Comparison of ENCODE assay signal across 18 cellular contexts in the genomic region with DNA sequence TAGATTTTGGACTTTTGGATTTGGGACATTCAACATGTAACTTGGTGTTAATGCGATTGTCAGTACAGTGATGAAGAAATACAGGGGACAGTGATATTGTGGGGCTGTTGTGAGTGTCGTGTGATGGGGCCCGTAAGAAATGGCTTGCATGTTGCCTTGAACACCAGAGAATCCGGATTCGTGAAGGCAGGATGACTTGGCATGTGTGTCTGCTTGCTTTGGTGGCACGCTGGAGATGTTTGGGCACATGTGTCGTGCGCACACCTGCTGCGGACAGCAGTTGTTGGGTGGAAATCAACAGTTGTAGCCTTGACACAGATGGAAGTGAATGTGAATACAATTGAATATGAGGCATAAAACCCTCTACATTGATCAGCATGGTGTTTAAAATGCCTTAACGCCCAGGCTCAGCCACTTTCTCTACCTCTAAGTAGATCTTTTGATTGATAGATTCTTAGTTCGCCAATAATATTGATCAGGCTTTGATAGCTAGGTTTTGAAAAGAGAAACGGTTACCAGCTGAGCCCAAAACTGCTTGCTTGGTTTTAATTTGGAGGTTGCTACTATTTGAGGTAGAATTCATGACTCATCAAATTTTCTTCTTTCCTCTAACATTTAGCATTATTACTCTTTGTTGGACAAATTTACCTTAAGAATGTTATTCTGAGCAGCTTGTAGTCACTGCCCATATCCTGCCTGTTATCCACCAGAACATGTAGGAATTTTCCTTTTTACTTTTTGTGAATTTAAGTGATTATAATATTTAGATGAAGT.
DNase-seq lines count a peak whose midpoint lies in the region; ATAC-seq, FAIRE-seq and TF ChIP-seq lines count a peak whose summit lies in the region.
"Had no signal": no experiment of that assay in that cellular context is flagged by ENCODE, and none has a peak within 500 bp of the region (broad histone marks: within the 10 kb centered on the region; RNA-seq: fewer than 3 reads in every experiment).

No MANE protein-coding gene starts in this region.

- dilution Hi-C loops in endothelial cell of umbilical vein (cut with MboI; ENCODE audit: extremely low pct_ligation_motif_present, low sequenced_read_pairs) = no loop called here

- H3K27me3 ChIP-seq in endothelial cell of umbilical vein (ENCODE audit: control insufficient read depth in 2 of 2, insufficient read depth in 2 of 2, low read length in 2 of 2) (no peaks in the 10 kb centered on the region), psoas muscle (ENCODE audit: insufficient read depth in 3 of 3, low read length in 2 of 3) (no peaks in the 10 kb centered on the region)
- H3K27me3 ChIP-seq: transverse colon had no signal

- H3K9me3 ChIP-seq in endothelial cell of umbilical vein (replicated peaks; ENCODE audit: control insufficient read depth, insufficient read depth, low read length) (no peaks in the 10 kb centered on the region), psoas muscle (no peaks in the 10 kb centered on the region)
- H3K9me3 ChIP-seq: transverse colon had no signal

- no peak overlapping the region for H3K4me3 ChIP-seq in endothelial cell of umbilical vein (replicated peaks in 1 of 3; ENCODE audit: insufficient read depth in 1 of 3, low read depth in 1 of 3, low read length in 3 of 3)
- no peak overlapping the region for H3K4me3 ChIP-seq in psoas muscle
- H3K4me3 ChIP-seq: transverse colon had no signal

- no peak for TF ChIP-seq POLR2A in H54 (IDR thresholded peaks at IDR 0.05; ENCODE audit: low read depth, low read length)
- TF ChIP-seq POLR2A in endothelial cell of umbilical vein (IDR thresholded peaks at IDR 0.05; ENCODE audit: low read depth, low read length) = no peak
- no peak for TF ChIP-seq POLR2A in GM18505 (IDR thresholded peaks at IDR 0.05; ENCODE audit: borderline replicate concordance, extremely low read depth, insufficient read depth, insufficient read length)

- peak overlapping the region; percentile 26 for H3K4me2 ChIP-seq in endothelial cell of umbilical vein (ENCODE audit: insufficient read depth, low read length)

- no peak overlapping the region for H3K9ac ChIP-seq in endothelial cell of umbilical vein (replicated peaks; ENCODE audit: extremely low read depth, insufficient read depth, low read length)

- BruUV-seq in endothelial cell of umbilical vein (replicated peaks; lab: Mats Ljungman, UMichigan) = no TSS peak

- TF ChIP-seq CTCF in endothelial cell of umbilical vein (IDR thresholded peaks at IDR 0.05; ENCODE audit: extremely low read depth in 1 of 2, insufficient read depth in 1 of 2, low read depth in 1 of 2, low read length in 2 of 2) (no peak), psoas muscle (IDR thresholded peaks at IDR 0.05) (no peak)

- 47 to 60% (median 52%) methylated on average over 12 of the region's 12 CpGs for WGBS in psoas muscle, 3 donors

- peak; percentile 23 for FAIRE-seq in H54 (lab: Jason Lieb, UNC)
- FAIRE-seq in RCC 7860 (lab: Jason Lieb, UNC) = peak; percentile 58
- no peak for FAIRE-seq in endothelial cell of umbilical vein (lab: Jason Lieb, UNC)
- FAIRE-seq: TTC549 had no signal

- H3K79me2 ChIP-seq in endothelial cell of umbilical vein (ENCODE audit: control insufficient read depth, insufficient read depth, low read length) = peaks cover 100% of the 10 kb centered on the region

- POLR2A ChIA-PET in endothelial cell of umbilical vein (lab: Charles Lee) = no interaction called here

- no peak overlapping the region for H2AFZ ChIP-seq in endothelial cell of umbilical vein (ENCODE audit: low read depth, low read length)

- H3K9me1 ChIP-seq in endothelial cell of umbilical vein (replicated peaks; ENCODE audit: control insufficient read depth, extremely low read depth, insufficient read depth, low read length) = no peaks in the 10 kb centered on the region

- CTCF ChIA-PET in endothelial cell of umbilical vein (lab: Charles Lee) = interaction anchor here (1.0 to 1.8 kb wide), 3 partner anchors 12 to 33 kb away, joined by 3 to 10 read pairs (median 3); no protein-coding TSS in a partner anchor

- intact Hi-C loops in endothelial cell of umbilical vein (cut with micrococcal nuclease) = no loop called here
- intact Hi-C loops in psoas muscle (cut with DNase I) = no loop called here

- H3K36me3 ChIP-seq in endothelial cell of umbilical vein (ENCODE audit: control insufficient read depth in 2 of 2, extremely low read depth in 1 of 2, insufficient read depth in 2 of 2, low read length in 2 of 2) = no peaks in the 10 kb centered on the region
- H3K36me3 ChIP-seq in psoas muscle (ENCODE audit: insufficient read depth in 1 of 2, low read depth in 1 of 2) = no peaks in the 10 kb centered on the region
- H3K36me3 ChIP-seq: transverse colon had no signal

- DNase-seq in H54 (ENCODE audit: insufficient read length, low spot score) (no peak), RCC 7860 (ENCODE audit: low spot score) (no peak), endothelial cell of umbilical vein (ENCODE audit: low read depth, low spot score) (no peak), psoas muscle (no peak), GM03348 (ENCODE audit: low spot score) (no peak)
- no peak for DNase-seq in activated CD4-positive, alpha-beta T cell treated with anti-CD3 and anti-CD28 coated beads, Interleukin-2, amount 50 U/mL, for 48 hours
- DNase-seq: activated CD4-positive, alpha-beta T cell treated with anti-CD3 and anti-CD28 coated beads, Interleukin-2, amount 10 ng/mL, durations not matched to agents 24 days and 14 days; activated naive CD4-positive, alpha-beta T cell treated with anti-CD3 and anti-CD28 coated beads for 36 hours; left ventricle myocardium superior; naive B cell; NCI-H2081 treated with DMSO at 0.1 percent for 48 hours; NCI-H510A treated with DMSO at 0.1 percent for 48 hours; OCI-M1; stimulated activated CD4-positive, alpha-beta T cell treated with anti-CD3 and anti-CD28 coated beads, Interleukin-15, amount 100 ng/mL, for 24 hours; stimulated activated naive CD4-positive, alpha-beta T cell treated with Interleukin-2 at 50 U/mL for 16 hours; transverse colon had no signal

- ATAC-seq in psoas muscle (peak; percentile 63 to 71 (median 64)), GM18505 (IDR thresholded peaks at IDR 0.05; ENCODE audit: unreplicated experiment) (no peak)
- ATAC-seq: left ventricle myocardium superior had no signal

- H3K4me1 ChIP-seq in endothelial cell of umbilical vein (ENCODE audit: control insufficient read depth, extremely low read depth, insufficient read depth, low read length) (peaks cover 22% of the 10 kb centered on the region), psoas muscle (peaks cover 67% of the 10 kb centered on the region)

- peaks cover 15% of the 10 kb centered on the region for H4K20me1 ChIP-seq in endothelial cell of umbilical vein (replicated peaks; ENCODE audit: control insufficient read depth, extremely low read depth, insufficient read depth, low read length)

- H3K27ac ChIP-seq in endothelial cell of umbilical vein (ENCODE audit: insufficient read depth, low read depth, low read length) = no peak overlapping the region
- H3K27ac ChIP-seq in psoas muscle = peak overlapping the region; percentile 53
- H3K27ac ChIP-seq: transverse colon had no signal

TF ChIP-seq in endothelial cell of umbilical vein, 7 proteins besides CTCF, POLR2A, EP300 and RAD21:
- TF ChIP-seq, protein P1, sequence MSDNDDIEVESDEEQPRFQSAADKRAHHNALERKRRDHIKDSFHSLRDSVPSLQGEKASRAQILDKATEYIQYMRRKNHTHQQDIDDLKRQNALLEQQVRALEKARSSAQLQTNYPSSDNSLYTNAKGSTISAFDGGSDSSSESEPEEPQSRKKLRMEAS (IDR thresholded peaks at IDR 0.05; ENCODE audit: insufficient read depth, insufficient read length) = no peak
- no peak for TF ChIP-seq MYC (IDR thresholded peaks at IDR 0.05; ENCODE audit: low read depth, low read length)
- TF ChIP-seq GATA2 (IDR thresholded peaks at IDR 0.05; ENCODE audit: insufficient read depth, insufficient read length, low read depth, low read length) = no peak
- no peak for TF ChIP-seq FOS (IDR thresholded peaks at IDR 0.05; ENCODE audit: borderline replicate concordance, insufficient read depth, low read length)
- no peak for TF ChIP-seq POLR2AphosphoS5 (IDR thresholded peaks at IDR 0.05; ENCODE audit: insufficient read depth, low read depth, low read length)
- TF ChIP-seq JUN (IDR thresholded peaks at IDR 0.05; ENCODE audit: borderline replicate concordance, insufficient read depth, insufficient read length, low read depth) = no peak
- TF ChIP-seq EZH2 (IDR thresholded peaks at IDR 0.05; ENCODE audit: borderline replicate concordance, low read depth, low read length, severe bottlenecking) = no peak
